19 cellular contexts compared by ENCODE assay signal in the genomic region with DNA sequence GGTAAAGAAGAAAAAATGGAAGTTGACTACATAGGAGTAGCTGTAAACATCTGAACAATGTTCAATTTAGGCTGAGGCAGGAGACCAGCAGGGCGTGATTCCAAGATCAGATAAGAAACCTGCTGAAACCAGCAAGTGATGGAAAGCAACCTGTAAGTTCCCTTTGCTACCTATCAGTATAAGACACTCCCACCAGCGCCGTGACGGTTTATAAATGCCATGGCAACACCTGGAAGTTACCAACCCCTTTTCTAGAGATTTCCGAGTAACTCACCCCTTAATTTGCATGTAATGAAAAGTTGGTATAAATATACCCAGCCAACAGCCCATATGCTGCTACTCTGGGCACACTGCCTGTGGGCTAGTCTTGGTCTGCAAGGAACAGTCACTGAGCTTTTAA. TPM values are rescaled to one million over a fixed set of nuclear protein-coding genes. Genes with fewer than 3 reads are reported as not detected.
DNase-seq lines count a peak whose midpoint lies in the region; ATAC-seq and TF ChIP-seq lines count a peak whose summit lies in the region.
"Had no signal": no experiment of that assay in that cellular context is flagged by ENCODE, and none has a peak within 500 bp of the region (broad histone marks: within the 10 kb centered on the region; RNA-seq: fewer than 3 reads in every experiment).

No MANE protein-coding gene starts in this region.

- H3K4me1 Mint-ChIP-seq in CD4-positive, CD25-positive, alpha-beta regulatory T cell = peaks cover 11 to 37% (median 16%) of the 10 kb centered on the region in 4 donors
- H3K4me1 Mint-ChIP-seq in GM23338 (peaks cover 7% of the 10 kb centered on the region; the same call in 2 of the 3 replicates), WTC11 (peaks cover 6% of the 10 kb centered on the region)
- peaks cover 7 to 28% (median 24%) of the 10 kb centered on the region in 4 donors for H3K4me1 Mint-ChIP-seq in naive thymus-derived CD8-positive, alpha-beta T cell
- peaks cover 18% of the 10 kb centered on the region for H3K4me1 Mint-ChIP-seq in T-helper 2 cell treated with Interferon-gamma antibody and Interleukin-4, amounts not matched to agents 5 μg/mL and 100 μg/mL, for 36 hours (ENCODE audit: low read depth)

- peaks cover 3% of the 10 kb centered on the region; the same call in 1 of the 2 replicates for H4K20me1 ChIP-seq in GM23338 (replicated peaks; ENCODE audit: insufficient read depth)
- H4K20me1 ChIP-seq: BLaER1 had no signal

- peak overlapping the region; percentile 96 to 99 (median 98) for H3K4me3 Mint-ChIP-seq in CD4-positive, CD25-positive, alpha-beta regulatory T cell
- H3K4me3 Mint-ChIP-seq in GM23338 (no peak overlapping the region), WTC11 (peak overlapping the region; percentile 92)
- peak overlapping the region; percentile 0 to 97 (median 67) for H3K4me3 Mint-ChIP-seq in naive thymus-derived CD8-positive, alpha-beta T cell
- no peak overlapping the region for H3K4me3 Mint-ChIP-seq in T-helper 2 cell treated with Interferon-gamma antibody and Interleukin-4, amounts not matched to agents 5 μg/mL and 100 μg/mL, for 36 hours

- H3K27ac ChIP-seq in CD4-positive, CD25-positive, alpha-beta regulatory T cell (ENCODE audit: insufficient read depth, low read length, poor library complexity, severe bottlenecking) = no peak overlapping the region
- H3K27ac ChIP-seq in GM23338 (ENCODE audit: low read depth) (no peak overlapping the region), right lobe of liver (no peak overlapping the region), esophagus muscularis mucosa (replicated peaks in 1 of 4) (no peak overlapping the region)
- H3K27ac ChIP-seq: vagina had no signal

- CTCF ChIA-PET in WTC11 (lab: Charles Lee) = interaction anchor here (0.5 to 1.0 kb wide), 3 partner anchors 33 to 791 kb away, joined by 3 to 4 read pairs (median 3); no protein-coding TSS in a partner anchor

- 0 out of 2 replicates have a peak, but pooled peaks cover 7% of the 10 kb centered on the region for H3K9me2 ChIP-seq in GM23338 (ENCODE audit: insufficient read depth)

- TF ChIP-seq CTCF in GM23338 (conservative IDR thresholded peaks at IDR 0.05; ENCODE audit: low read depth in 2 of 2) (no peak), WTC11 (IDR thresholded peaks at IDR 0.05) (no peak), right lobe of liver (IDR thresholded peaks at IDR 0.05) (no peak), foreskin fibroblast (IDR thresholded peaks at IDR 0.05; ENCODE audit: low read depth, low read length) (no peak), esophagus muscularis mucosa (IDR thresholded peaks at IDR 0.05) (no peak)

- no peak for TF ChIP-seq POLR2A in right lobe of liver (IDR thresholded peaks at IDR 0.05)
- TF ChIP-seq POLR2A in esophagus muscularis mucosa (IDR thresholded peaks at IDR 0.05; ENCODE audit: low read depth) = no peak

- peaks cover 13% of the 10 kb centered on the region for H3K79me2 ChIP-seq in GM23338 (replicated peaks; ENCODE audit: insufficient read depth)

- peak overlapping the region; percentile 83 for H3K4me2 ChIP-seq in GM23338

- H3K9me3 Mint-ChIP-seq in CD4-positive, CD25-positive, alpha-beta regulatory T cell = peaks cover 0 to 9% (median 2%) of the 10 kb centered on the region in 7 donors
- H3K9me3 Mint-ChIP-seq in GM23338 (peaks cover 17% of the 10 kb centered on the region), WTC11 (peaks cover 33% of the 10 kb centered on the region)
- peaks cover 0 to 18% (median 7%) of the 10 kb centered on the region in 9 donors for H3K9me3 Mint-ChIP-seq in naive thymus-derived CD8-positive, alpha-beta T cell
- peaks cover 34% of the 10 kb centered on the region for H3K9me3 Mint-ChIP-seq in T-helper 2 cell treated with Interferon-gamma antibody and Interleukin-4, amounts not matched to agents 5 μg/mL and 100 μg/mL, for 36 hours

- H3K36me3 ChIP-seq in CD4-positive, CD25-positive, alpha-beta regulatory T cell (ENCODE audit: control insufficient read depth, insufficient read depth, low read length) = peaks cover 10% of the 10 kb centered on the region
- H3K36me3 ChIP-seq in GM23338 (ENCODE audit: insufficient read depth) = peaks cover 6% of the 10 kb centered on the region
- H3K36me3 ChIP-seq in right lobe of liver = peaks cover 0 to 19% (median 5%) of the 10 kb centered on the region in 4 donors
- peaks cover 14 to 21% (median 21%) of the 10 kb centered on the region in 4 donors for H3K36me3 ChIP-seq in esophagus muscularis mucosa

- no peak for DNase-seq in CD4-positive, CD25-positive, alpha-beta regulatory T cell
- DNase-seq in GM23338 (ENCODE audit: low spot score) (peak; percentile 43), WTC11 (ENCODE audit: low spot score) (no peak), right lobe of liver (no peak), foreskin fibroblast (no peak), esophagus muscularis mucosa (ENCODE audit: extremely low spot score) (no peak)
- no peak for DNase-seq in naive thymus-derived CD8-positive, alpha-beta T cell
- DNase-seq in T-helper 2 cell treated with Interferon-gamma antibody and Interleukin-4, amounts not matched to agents 5 μg/mL and 100 μg/mL, for 36 hours (ENCODE audit: low spot score) = no peak
- DNase-seq: activated CD4-positive, alpha-beta T cell treated with anti-CD3 and anti-CD28 coated beads, Interleukin-2, amount 50 U/mL, for 48 hours; activated naive CD4-positive, alpha-beta T cell; effector CD8-positive, alpha-beta T cell; GF-D8; HFFc6; midbrain; NCI-H2081 treated with DMSO at 0.1 percent for 48 hours; stimulated activated CD4-positive, alpha-beta T cell treated with anti-CD3 and anti-CD28 coated beads, Interleukin-1b, Interleukin-23, amount 100 ng/mL, for 48 hours; T-helper 17 cell had no signal

- H3K27ac Mint-ChIP-seq in CD4-positive, CD25-positive, alpha-beta regulatory T cell = peak overlapping the region in 2 of 3 donors; percentile 24 to 62
- H3K27ac Mint-ChIP-seq in GM23338 (no peak overlapping the region), WTC11 (no peak overlapping the region)
- peak overlapping the region in 4 of 10 donors; percentile 30 to 96 (median 68) for H3K27ac Mint-ChIP-seq in naive thymus-derived CD8-positive, alpha-beta T cell
- H3K27ac Mint-ChIP-seq in T-helper 2 cell treated with Interferon-gamma antibody and Interleukin-4, amounts not matched to agents 5 μg/mL and 100 μg/mL, for 36 hours = no peak overlapping the region
- H3K27ac Mint-ChIP-seq: HFFc6 had no signal

- no peaks in the 10 kb centered on the region for H3K27me3 ChIP-seq in CD4-positive, CD25-positive, alpha-beta regulatory T cell (ENCODE audit: control insufficient read depth, insufficient read depth, low read length)
- no peaks in the 10 kb centered on the region for H3K27me3 ChIP-seq in GM23338 (ENCODE audit: insufficient read depth)
- no peaks in the 10 kb centered on the region for H3K27me3 ChIP-seq in right lobe of liver
- H3K27me3 ChIP-seq in esophagus muscularis mucosa = no peaks in the 10 kb centered on the region
- H3K27me3 ChIP-seq: BLaER1, vagina had no signal

- no peak overlapping the region for H3K4me3 ChIP-seq in CD4-positive, CD25-positive, alpha-beta regulatory T cell (ENCODE audit: low read depth, low read length)
- H3K4me3 ChIP-seq in GM23338 (peak overlapping the region; percentile 70), right lobe of liver (no peak overlapping the region), foreskin fibroblast (ENCODE audit: low read depth in 1 of 2, low read length in 2 of 2) (no peak overlapping the region), esophagus muscularis mucosa (no peak overlapping the region)

- H3K36me3 Mint-ChIP-seq in CD4-positive, CD25-positive, alpha-beta regulatory T cell = peaks cover 13% of the 10 kb centered on the region
- H3K36me3 Mint-ChIP-seq in GM23338 (ENCODE audit: low read depth) (peaks cover 14% of the 10 kb centered on the region; the same call in 2 of the 3 replicates), WTC11 (peaks cover 19% of the 10 kb centered on the region)
- H3K36me3 Mint-ChIP-seq in naive thymus-derived CD8-positive, alpha-beta T cell = peaks cover 4 to 21% (median 18%) of the 10 kb centered on the region in 3 donors
- H3K36me3 Mint-ChIP-seq in T-helper 2 cell treated with Interferon-gamma antibody and Interleukin-4, amounts not matched to agents 5 μg/mL and 100 μg/mL, for 36 hours (ENCODE audit: low read depth) = peaks cover 23% of the 10 kb centered on the region

- intact Hi-C loops in right lobe of liver (cut with DNase I) (no loop called here), esophagus muscularis mucosa (cut with DNase I) (loop anchor here (10.0 kb wide), 1 partner anchor 49 kb away; a partner anchor contains a TSS)

- no peak for ATAC-seq in CD4-positive, CD25-positive, alpha-beta regulatory T cell (ENCODE audit: low read depth in 2 of 2)
- ATAC-seq in GM23338 (no peak), WTC11 (no peak), right lobe of liver (no peak)
- no peak for ATAC-seq in naive thymus-derived CD8-positive, alpha-beta T cell
- ATAC-seq: T-helper 17 cell had no signal

- peak overlapping the region; percentile 84 for H2AFZ ChIP-seq in GM23338

- TF ChIP-seq EP300 in esophagus muscularis mucosa (IDR thresholded peaks at IDR 0.05) = no peak

- peaks cover 11% of the 10 kb centered on the region for H3K4me1 ChIP-seq in CD4-positive, CD25-positive, alpha-beta regulatory T cell (ENCODE audit: control insufficient read depth, insufficient read depth, low read length, poor library complexity, severe bottlenecking)
- H3K4me1 ChIP-seq in GM23338 (ENCODE audit: insufficient read depth) (peaks cover 9% of the 10 kb centered on the region; the same call in 1 of the 2 replicates), right lobe of liver (peaks cover 0 to 18% (median 6%) of the 10 kb centered on the region in 4 donors), esophagus muscularis mucosa (peaks cover 16 to 24% (median 18%) of the 10 kb centered on the region in 4 donors)

- H3K9me3 ChIP-seq in CD4-positive, CD25-positive, alpha-beta regulatory T cell (ENCODE audit: control insufficient read depth in 2 of 2, low read length in 2 of 2) = peaks cover 0 to 2% of the 10 kb centered on the region in 2 experiments
- H3K9me3 ChIP-seq in right lobe of liver = no peaks in the 10 kb centered on the region
- H3K9me3 ChIP-seq in esophagus muscularis mucosa = no peaks in the 10 kb centered on the region
- H3K9me3 ChIP-seq: vagina had no signal

- H3F3A ChIP-seq in GM23338 (replicated peaks; ENCODE audit: low read depth) = no peaks in the 10 kb centered on the region

- peaks cover 9% of the 10 kb centered on the region for H3K27me3 Mint-ChIP-seq in CD4-positive, CD25-positive, alpha-beta regulatory T cell
- peaks cover 8% of the 10 kb centered on the region for H3K27me3 Mint-ChIP-seq in GM23338 (ENCODE audit: insufficient read depth, low read depth, poor library complexity)
- peaks cover 28% of the 10 kb centered on the region for H3K27me3 Mint-ChIP-seq in WTC11 (ENCODE audit: low read depth)
- peaks cover 0 to 9% (median 1%) of the 10 kb centered on the region in 5 donors for H3K27me3 Mint-ChIP-seq in naive thymus-derived CD8-positive, alpha-beta T cell
- no peaks in the 10 kb centered on the region for H3K27me3 Mint-ChIP-seq in T-helper 2 cell treated with Interferon-gamma antibody and Interleukin-4, amounts not matched to agents 5 μg/mL and 100 μg/mL, for 36 hours (ENCODE audit: low read depth)
- H3K27me3 Mint-ChIP-seq: T-helper 17 cell had no signal

- WGBS in right lobe of liver (ENCODE audit: insufficient coverage, low coverage, low lambda C conversion rate, missing lambda C conversion rate) = 46% methylated on average over 4 of the region's 5 CpGs
- 87% methylated on average over 5 of the region's 5 CpGs for WGBS in esophagus muscularis mucosa

- POLR2A ChIA-PET in WTC11 (lab: Charles Lee) = no interaction called here
- POLR2A ChIA-PET in naive thymus-derived CD8-positive, alpha-beta T cell (lab: Charles Lee) = interaction anchor here (0.6 to 2.8 kb wide), 2 partner anchors 15 to 416 kb away, joined by 3 to 18 read pairs; a partner anchor contains a TSS

RNA-seq across cellular contexts. Expression of a gene that starts 1.1 kb away (rescaled TPM):
- 14.8 TPM for total RNA-seq in CD4-positive, CD25-positive, alpha-beta regulatory T cell
- 10 to 100 TPM; 13.0 to 17.5 (median 15.2) TPM for polyA plus RNA-seq in CD4-positive, CD25-positive, alpha-beta regulatory T cell
- 9.6 and 13.2 TPM in 2 replicates for total RNA-seq in GM23338 (2014; rRNA removed; shearing (Covaris generic))
- 3.3 and 4.1 TPM in 2 replicates for polyA plus RNA-seq in GM23338 (2016; fragmentation: Nextera tagmentation; extraction: Ambion mirVana)
- 10.1 to 12.2 TPM (median 11.0 TPM) in 3 replicates for total RNA-seq in WTC11 (2021)
- 10 to 100 TPM; 23.2 to 27.9 TPM for total RNA-seq in naive thymus-derived CD8-positive, alpha-beta T cell
- polyA plus RNA-seq in naive thymus-derived CD8-positive, alpha-beta T cell = 10 to 100 TPM in 2 of 3 donors, 1 to 10 TPM in 1; 6.3 to 16.6 (median 11.1) TPM
- total RNA-seq in right lobe of liver = 1 to 10 TPM; 2.9 to 5.4 (median 4.7) TPM
- total RNA-seq in esophagus muscularis mucosa = 10 to 100 TPM; 10.1 to 13.1 (median 12.5) TPM

RNA-seq across cellular contexts. Expression of a gene that starts 14.8 kb away (rescaled TPM):
- total RNA-seq in CD4-positive, CD25-positive, alpha-beta regulatory T cell = 0.67 TPM
- under 1 TPM in 3 of 4 donors, not detected in 1; 0.56 to 0.96 (median 0.90) TPM for polyA plus RNA-seq in CD4-positive, CD25-positive, alpha-beta regulatory T cell
- total RNA-seq in GM23338 (2014; rRNA removed; shearing (Covaris generic)) = 9.2 and 14.0 TPM in 2 replicates
- 1.5 and 1.6 TPM in 2 replicates for polyA plus RNA-seq in GM23338 (2016; fragmentation: Nextera tagmentation; extraction: Ambion mirVana)
- total RNA-seq in WTC11 (2021) (7.0 to 7.6 TPM (median 7.2 TPM) in 3 replicates), right lobe of liver (1 to 10 TPM in 5 of 6 experiments, under 1 TPM in 1; 0.50 to 2.9 (median 1.6) TPM), esophagus muscularis mucosa (1 to 10 TPM; 3.5 to 7.1 (median 5.2) TPM)
- 1 to 10 TPM; 4.5 to 5.6 TPM for total RNA-seq in naive thymus-derived CD8-positive, alpha-beta T cell
- polyA plus RNA-seq in naive thymus-derived CD8-positive, alpha-beta T cell = 1 to 10 TPM in 1 of 3 donors, not detected in 2; 1.6 TPM

RNA-seq across cellular contexts. Expression of a gene that starts 47.8 kb away (rescaled TPM):
- total RNA-seq in CD4-positive, CD25-positive, alpha-beta regulatory T cell = 3.9 TPM
- 1 to 10 TPM; 3.4 to 4.8 (median 4.0) TPM for polyA plus RNA-seq in CD4-positive, CD25-positive, alpha-beta regulatory T cell
- total RNA-seq in GM23338 (2014; rRNA removed; shearing (Covaris generic)) = 6.0 and 7.8 TPM in 2 replicates
- polyA plus RNA-seq in GM23338 (2016; fragmentation: Nextera tagmentation; extraction: Ambion mirVana) = 2.9 and 3.8 TPM in 2 replicates
- total RNA-seq in WTC11 (2021) = 6.2 to 10.2 TPM (median 7.1 TPM) in 3 replicates
- total RNA-seq in naive thymus-derived CD8-positive, alpha-beta T cell = 10 to 100 TPM; 13.2 to 13.7 TPM
- 1 to 10 TPM in 2 of 3 donors, under 1 TPM in 1; 0.58 to 2.3 (median 2.3) TPM for polyA plus RNA-seq in naive thymus-derived CD8-positive, alpha-beta T cell
- 1 to 10 TPM; 1.9 to 5.8 (median 3.1) TPM for total RNA-seq in right lobe of liver
- total RNA-seq in esophagus muscularis mucosa = 1 to 10 TPM; 5.3 to 6.2 (median 5.9) TPM

RNA-seq across cellular contexts. Expression of a gene that starts 52.5 kb away (rescaled TPM):
- 3.2 TPM for total RNA-seq in CD4-positive, CD25-positive, alpha-beta regulatory T cell
- polyA plus RNA-seq in CD4-positive, CD25-positive, alpha-beta regulatory T cell = 1 to 10 TPM in 3 of 4 donors, under 1 TPM in 1; 0.63 to 3.5 (median 2.3) TPM
- total RNA-seq in GM23338 (2014; rRNA removed; shearing (Covaris generic)) = 3.7 and 3.9 TPM in 2 replicates
- polyA plus RNA-seq in GM23338 (2016; fragmentation: Nextera tagmentation; extraction: Ambion mirVana) = 3.9 and 5.0 TPM in 2 replicates
- 3.0 to 5.1 TPM (median 3.2 TPM) in 3 replicates for total RNA-seq in WTC11 (2021)
- total RNA-seq in naive thymus-derived CD8-positive, alpha-beta T cell = 1 to 10 TPM; 8.5 to 9.5 TPM
- polyA plus RNA-seq in naive thymus-derived CD8-positive, alpha-beta T cell = 1 to 10 TPM; 1.8 to 4.1 (median 2.8) TPM
- total RNA-seq in right lobe of liver = 1 to 10 TPM in 1 of 6 experiments, under 1 TPM in 4, not detected in 1; 0.26 to 1.4 (median 0.66) TPM
- 1 to 10 TPM; 1.4 to 5.0 (median 3.5) TPM for total RNA-seq in esophagus muscularis mucosa

Comparison
In these comparisons a context has a peak if more than half of its experiments do, and no peak if none do; other contexts are left out.
1. H3K27ac Mint-ChIP-seq: peak in CD4-positive, CD25-positive, alpha-beta regulatory T cell (2 of 3); none in GM23338 (single experiment), WTC11 (single experiment) and T-helper 2 cell treated with Interferon-gamma antibody and Interleukin-4, amounts not matched to agents 5 μg/mL and 100 μg/mL, for 36 hours (single experiment).
2. H3K4me3 Mint-ChIP-seq: peak in CD4-positive, CD25-positive, alpha-beta regulatory T cell (4 of 4), WTC11 (single experiment) and naive thymus-derived CD8-positive, alpha-beta T cell (10 of 10); none in GM23338 (single experiment) and T-helper 2 cell treated with Interferon-gamma antibody and Interleukin-4, amounts not matched to agents 5 μg/mL and 100 μg/mL, for 36 hours (single experiment).